ENCODE assay signal across 16 cellular contexts in genomic region chr4:38832624-38833528, GRCh38. TPM values are rescaled to one million over a fixed set of nuclear protein-coding genes. Genes with fewer than 3 reads are reported as not detected.
A peak's percentile ranks its signal among the peaks of the same experiment; 100 is the strongest.
DNase-seq lines count a peak whose midpoint lies in the region; ATAC-seq, FAIRE-seq and TF ChIP-seq lines count a peak whose summit lies in the region.
"Had no signal": no experiment of that assay in that cellular context is flagged by ENCODE, and none has a peak within 500 bp of the region (broad histone marks: within the 10 kb centered on the region; RNA-seq: fewer than 3 reads in every experiment).

No MANE protein-coding gene starts in this region.

- no peak overlapping the region for H3T11ph ChIP-seq in H9 (ENCODE audit: low read length)

- dilution Hi-C loops in keratinocyte (cut with MboI; ENCODE audit: extremely low pct_ligation_motif_present, low sequenced_read_pairs) = no loop called here

- H3K27ac ChIP-seq in H9 (ENCODE audit: insufficient read length, low read depth, low read length) (no peak overlapping the region), keratinocyte (ENCODE audit: control insufficient read depth, insufficient read depth, low read length) (no peak overlapping the region), gastrocnemius medialis (no peak overlapping the region)
- H3K27ac ChIP-seq in effector memory CD4-positive, alpha-beta T cell (ENCODE audit: insufficient read depth, low read length, poor library complexity, severe bottlenecking) = no peak overlapping the region

- H2BK120ac ChIP-seq in H9 (ENCODE audit: low read depth, low read length, poor library complexity, severe bottlenecking) = no peak overlapping the region

- no peak overlapping the region for H3K14ac ChIP-seq in H9 (ENCODE audit: insufficient read depth, low read length)

- H3K27me3 Mint-ChIP-seq in CD14-positive monocyte (ENCODE audit: low read depth in 3 of 3) (peaks cover 0 to 2% (median 0%) of the 10 kb centered on the region in 3 donors), H9 (ENCODE audit: low read depth) (no peaks in the 10 kb centered on the region)
- no peaks in the 10 kb centered on the region for H3K27me3 Mint-ChIP-seq in activated T-helper 17 cell treated with anti-CD3 and anti-CD28 coated beads, Interleukin-2, amount 50 U/mL, for 72 hours
- H3K27me3 Mint-ChIP-seq: naive thymus-derived CD4-positive, alpha-beta T cell had no signal

- H3K4me3 ChIP-seq in keratinocyte (ENCODE audit: control insufficient read depth in 2 of 3, extremely low read depth in 1 of 3, insufficient read depth in 2 of 3, low read depth in 1 of 3, low read length in 3 of 3) (no peak overlapping the region), gastrocnemius medialis (no peak overlapping the region)
- no peak overlapping the region for H3K4me3 ChIP-seq in effector memory CD4-positive, alpha-beta T cell (ENCODE audit: insufficient read depth, low read depth, low read length, poor library complexity, severe bottlenecking)

- H3K56ac ChIP-seq in H9 (ENCODE audit: insufficient read length, low read depth, low read length) = no peak overlapping the region

- H3K4me1 Mint-ChIP-seq in CD14-positive monocyte = peaks cover 23% of the 10 kb centered on the region
- H3K4me1 Mint-ChIP-seq in H9 = no peaks in the 10 kb centered on the region
- H3K4me1 Mint-ChIP-seq in activated T-helper 17 cell treated with anti-CD3 and anti-CD28 coated beads, Interleukin-2, amount 50 U/mL, for 72 hours = peaks cover 8% of the 10 kb centered on the region

- H3K9me3 ChIP-seq in H9 (ENCODE audit: control insufficient read depth, low read depth, low read length) (no peaks in the 10 kb centered on the region), keratinocyte (ENCODE audit: control insufficient read depth, low read depth, low read length) (no peaks in the 10 kb centered on the region), gastrocnemius medialis (no peaks in the 10 kb centered on the region)
- no peaks in the 10 kb centered on the region for H3K9me3 ChIP-seq in effector memory CD4-positive, alpha-beta T cell (ENCODE audit: control insufficient read depth, low read length)

- no peak overlapping the region for H4K91ac ChIP-seq in H9 (ENCODE audit: insufficient read length, low read depth, low read length)

- peak overlapping the region in 1 of 2 donors; percentile 36 for H3K4me3 Mint-ChIP-seq in CD14-positive monocyte
- H3K4me3 Mint-ChIP-seq in H9 = no peak overlapping the region
- H3K4me3 Mint-ChIP-seq in activated T-helper 17 cell treated with anti-CD3 and anti-CD28 coated beads, Interleukin-2, amount 50 U/mL, for 72 hours = no peak overlapping the region
- H3K4me3 Mint-ChIP-seq: naive thymus-derived CD4-positive, alpha-beta T cell had no signal

- no peak for TF ChIP-seq POLR2A in gastrocnemius medialis (IDR thresholded peaks at IDR 0.05)

- FAIRE-seq in keratinocyte (lab: Jason Lieb, UNC) = no peak
- FAIRE-seq: endothelial cell of umbilical vein, H54 had no signal

- H2BK5ac ChIP-seq in H9 (ENCODE audit: insufficient read length, low read length) = no peak overlapping the region

- intact Hi-C loops in CD14-positive monocyte (cut with micrococcal nuclease) = no loop called here
- intact Hi-C loops in gastrocnemius medialis (cut with DNase I; ENCODE audit: low total_unique reads) = no loop called here

- no peak overlapping the region for H3K23ac ChIP-seq in H9 (ENCODE audit: insufficient read length, low read depth, low read length)

- ATAC-seq in activated T-helper 17 cell treated with anti-CD3 and anti-CD28 coated beads, Interleukin-2, amount 50 U/mL, for 72 hours (replicated peaks) = no peak
- ATAC-seq in GM19397 (IDR thresholded peaks at IDR 0.05; ENCODE audit: unreplicated experiment) = no peak
- no peak for ATAC-seq in gastrocnemius medialis
- ATAC-seq: left colon; naive thymus-derived CD4-positive, alpha-beta T cell had no signal

- no peak overlapping the region for H3K4me2 ChIP-seq in H9 (ENCODE audit: insufficient read depth, insufficient read length, low read length)
- H3K4me2 ChIP-seq in keratinocyte (ENCODE audit: control insufficient read depth, extremely low read depth, insufficient read depth, low read depth, low read length) = no peak overlapping the region

- in situ Hi-C loops in gastrocnemius medialis (cut with MboI; ENCODE audit: low sequenced_read_pairs in 4 of 4) = no loop called here

- H3K27ac Mint-ChIP-seq in CD14-positive monocyte (peak overlapping the region in 5 of 7 donors; percentile 41 to 73 (median 58)), H9 (no peak overlapping the region)
- H3K27ac Mint-ChIP-seq in activated T-helper 17 cell treated with anti-CD3 and anti-CD28 coated beads, Interleukin-2, amount 50 U/mL, for 72 hours = peak overlapping the region; percentile 9

- H3K79me2 ChIP-seq in H9 (ENCODE audit: insufficient read depth, low read length) = no peaks in the 10 kb centered on the region
- no peaks in the 10 kb centered on the region for H3K79me2 ChIP-seq in keratinocyte (ENCODE audit: control insufficient read depth, insufficient read depth, low read length)

- H2AK5ac ChIP-seq in H9 (ENCODE audit: insufficient read length, low read length) = no peak overlapping the region

- H3K4ac ChIP-seq in H9 (ENCODE audit: low read depth, low read length) = no peak overlapping the region

- H3K79me1 ChIP-seq in H9 (ENCODE audit: insufficient read depth, low read depth, low read length, poor library complexity, severe bottlenecking) = no peaks in the 10 kb centered on the region

- H3K36me3 ChIP-seq in keratinocyte (ENCODE audit: control insufficient read depth in 2 of 2, extremely low read depth in 1 of 2, insufficient read depth in 2 of 2, low read length in 2 of 2) (no peaks in the 10 kb centered on the region), gastrocnemius medialis (no peaks in the 10 kb centered on the region)
- no peaks in the 10 kb centered on the region for H3K36me3 ChIP-seq in effector memory CD4-positive, alpha-beta T cell (ENCODE audit: control insufficient read depth, insufficient read depth, low read length)

- H3K4me1 ChIP-seq in H9 (ENCODE audit: insufficient read depth, low read length) = no peaks in the 10 kb centered on the region
- peaks cover 5% of the 10 kb centered on the region for H3K4me1 ChIP-seq in keratinocyte (ENCODE audit: control insufficient read depth, extremely low read depth, insufficient read depth, low read length)
- H3K4me1 ChIP-seq in effector memory CD4-positive, alpha-beta T cell (ENCODE audit: control insufficient read depth, insufficient read depth, low read length, poor library complexity, severe bottlenecking) = no peaks in the 10 kb centered on the region
- H3K4me1 ChIP-seq in gastrocnemius medialis = no peaks in the 10 kb centered on the region

- peak; percentile 59 for TF ChIP-seq CTCF in CD14-positive monocyte (IDR thresholded peaks at IDR 0.05)
- peak; percentile 56 for TF ChIP-seq CTCF in H9 (conservative IDR thresholded peaks at IDR 0.05)
- peak; percentile 13 to 39 (median 20) for TF ChIP-seq CTCF in keratinocyte (optimal IDR thresholded peaks at IDR 0.05 in 1 of 3, IDR thresholded peaks at IDR 0.05 in 1 of 3, conservative IDR thresholded peaks at IDR 0.05 in 1 of 3; ENCODE audit: extremely low read depth in 1 of 3, insufficient read depth in 2 of 3, low read length in 3 of 3)
- TF ChIP-seq CTCF in gastrocnemius medialis (IDR thresholded peaks at IDR 0.05 in 4 of 5, conservative IDR thresholded peaks at IDR 0.05 in 1 of 5) = no peak

- no peak overlapping the region for H3K9ac ChIP-seq in H9 (ENCODE audit: extremely low read depth, insufficient read length, low read length)
- H3K9ac ChIP-seq in keratinocyte (ENCODE audit: control insufficient read depth, extremely low read depth, insufficient read depth, low read length) = no peak overlapping the region

- H4K8ac ChIP-seq in H9 (replicated peaks; ENCODE audit: insufficient read length, low read depth, low read length) = no peak overlapping the region

- H2BK12ac ChIP-seq in H9 (ENCODE audit: insufficient read length, low read depth, low read length) = no peak overlapping the region

- no peak overlapping the region for H3K18ac ChIP-seq in H9 (ENCODE audit: insufficient read length, low read depth, low read length)

- H2BK15ac ChIP-seq in H9 (ENCODE audit: low read depth, low read length) = no peak overlapping the region

- H3K27me3 ChIP-seq in H9 (ENCODE audit: insufficient read depth, low read length) = no peaks in the 10 kb centered on the region
- no peaks in the 10 kb centered on the region for H3K27me3 ChIP-seq in keratinocyte (ENCODE audit: control insufficient read depth, extremely low read depth, insufficient read depth, low read length)
- H3K27me3 ChIP-seq in effector memory CD4-positive, alpha-beta T cell (replicated peaks; ENCODE audit: control insufficient read depth, insufficient read depth, low read length, poor library complexity, severe bottlenecking) = no peaks in the 10 kb centered on the region
- no peaks in the 10 kb centered on the region for H3K27me3 ChIP-seq in gastrocnemius medialis

- no peak overlapping the region for H2BK20ac ChIP-seq in H9 (ENCODE audit: low read depth, low read length, poor library complexity, severe bottlenecking)

- DNase-seq in CD14-positive monocyte (ENCODE audit: low spot score) (no peak), H9 (peak; percentile 41), keratinocyte (ENCODE audit: low read depth, low spot score) (no peak), NCI-H187 (lab: John Stamatoyannopoulos, UW) (no peak), gastrocnemius medialis (no peak)
- no peak for DNase-seq in effector memory CD4-positive, alpha-beta T cell
- DNase-seq: left colon; naive thymus-derived CD4-positive, alpha-beta T cell; NCI-H2081; NCI-H774 had no signal

- H3K9me3 Mint-ChIP-seq in CD14-positive monocyte (peaks cover 14 to 36% (median 23%) of the 10 kb centered on the region in 7 donors), H9 (peaks cover 0 to 10% of the 10 kb centered on the region in 2 experiments; a peak in 3 of 5 replicates)
- H3K9me3 Mint-ChIP-seq in activated T-helper 17 cell treated with anti-CD3 and anti-CD28 coated beads, Interleukin-2, amount 50 U/mL, for 72 hours = peaks cover 15% of the 10 kb centered on the region

- no peak overlapping the region for H4K5ac ChIP-seq in H9 (ENCODE audit: insufficient read length, low read depth, low read length)

- H3K23me2 ChIP-seq in H9 (ENCODE audit: insufficient read length, low read depth, low read length, poor library complexity, severe bottlenecking) = no peaks in the 10 kb centered on the region

- H3K36me3 Mint-ChIP-seq in CD14-positive monocyte (peaks cover 50 to 74% of the 10 kb centered on the region in 2 donors), H9 (ENCODE audit: insufficient read depth in 1 of 3, low read depth in 3 of 3) (no peaks in the 10 kb centered on the region; a peak in 2 of 7 replicates)
- H3K36me3 Mint-ChIP-seq in activated T-helper 17 cell treated with anti-CD3 and anti-CD28 coated beads, Interleukin-2, amount 50 U/mL, for 72 hours (ENCODE audit: low read depth) = no peaks in the 10 kb centered on the region

- H2AFZ ChIP-seq in H9 (ENCODE audit: low read length) = no peak overlapping the region
- H2AFZ ChIP-seq in keratinocyte (ENCODE audit: control insufficient read depth, low read length) = no peak overlapping the region

- H4K20me1 ChIP-seq in H9 (ENCODE audit: control insufficient read depth, insufficient read depth, insufficient read length) (no peaks in the 10 kb centered on the region), keratinocyte (ENCODE audit: control insufficient read depth, extremely low read depth, insufficient read depth, low read length) (no peaks in the 10 kb centered on the region)

- no peaks in the 10 kb centered on the region for H3K9me1 ChIP-seq in keratinocyte (ENCODE audit: control insufficient read depth, extremely low read depth, insufficient read depth, low read length)

- WGBS in H9 (ENCODE audit: extremely low coverage, insufficient read length, low lambda C conversion rate) = no CpG with 5 or more reads among the region's 7 CpGs

RNA-seq across cellular contexts. Expression of gene TLR6, which starts 23.7 kb away (rescaled TPM):
- polyA plus RNA-seq in CD14-positive monocyte (10 to 100 TPM in 1 of 2 donors, 1 to 10 TPM in 1; 7.7 to 11.5 TPM), keratinocyte (0.88 to 1.4 TPM (median 1.3 TPM) in 3 replicates)
- total RNA-seq in H9 (2021) (0.07 and 0.11 TPM in 2 replicates), gastrocnemius medialis (under 1 TPM; 0.29 to 0.75 (median 0.48) TPM)
- total RNA-seq in activated T-helper 17 cell treated with anti-CD3 and anti-CD28 coated beads, Interleukin-2, amount 50 U/mL, for 72 hours = 1 to 10 TPM; 2.7 to 3.0 TPM
- 0.16 TPM for polyA plus RNA-seq in keratinocyte (2011; ENCODE audit: low read depth)
- 0.39 and 1.9 TPM in 2 replicates for polyA plus RNA-seq in keratinocyte (2011; cell fraction: cytosol; rRNA removed)
- polyA plus RNA-seq in keratinocyte (2011; cell fraction: nucleus; rRNA removed) = 2.4 and 2.7 TPM in 2 replicates
- 0.51 and 0.70 TPM in 2 replicates for polyA plus RNA-seq in keratinocyte (2012; ENCODE audit: low replicate concordance)
- 0.26 to 3.4 TPM (median 2.5 TPM) in 3 replicates for polyA minus RNA-seq in keratinocyte
- polyA minus RNA-seq in keratinocyte (2011; cell fraction: cytosol; rRNA and poly(A)+ RNA removed) = 0.96 TPM
- 2.5 and 6.0 TPM in 2 replicates for polyA minus RNA-seq in keratinocyte (2011; cell fraction: nucleus; rRNA and poly(A)+ RNA removed)
- polyA plus RNA-seq: naive thymus-derived CD4-positive, alpha-beta T cell had no signal

RNA-seq across cellular contexts. Expression of gene TLR1, which starts 28.3 kb away (rescaled TPM):
- polyA plus RNA-seq in CD14-positive monocyte = 100 to 1,000 TPM in 1 of 2 donors, 10 to 100 TPM in 1; 62.2 to 117 TPM
- total RNA-seq in H9 (2021) = not detected in 2 replicates
- total RNA-seq in activated T-helper 17 cell treated with anti-CD3 and anti-CD28 coated beads, Interleukin-2, amount 50 U/mL, for 72 hours = 1 to 10 TPM; 2.1 to 5.9 TPM
- 0.42 to 1.6 TPM (median 0.73 TPM) in 3 replicates for polyA plus RNA-seq in keratinocyte
- 2.5 TPM for polyA plus RNA-seq in keratinocyte (2011; ENCODE audit: low read depth)
- polyA plus RNA-seq in keratinocyte (2011; cell fraction: cytosol; rRNA removed) = 0.43 and 1.2 TPM in 2 replicates
- polyA plus RNA-seq in keratinocyte (2011; cell fraction: nucleus; rRNA removed) = 3.3 and 3.7 TPM in 2 replicates
- polyA plus RNA-seq in keratinocyte (2012; ENCODE audit: low replicate concordance) = 0.25 and 3.2 TPM in 2 replicates
- polyA minus RNA-seq in keratinocyte = 1.2 to 2.1 TPM (median 1.6 TPM) in 3 replicates
- not detected for polyA minus RNA-seq in keratinocyte (2011; cell fraction: cytosol; rRNA and poly(A)+ RNA removed)
- 5.8 and 11.0 TPM in 2 replicates for polyA minus RNA-seq in keratinocyte (2011; cell fraction: nucleus; rRNA and poly(A)+ RNA removed)
- 1 to 10 TPM in 3 of 4 donors, not detected in 1; 1.3 to 2.4 (median 1.5) TPM for total RNA-seq in gastrocnemius medialis

RNA-seq across cellular contexts. Expression of gene FAM114A1, which starts 34.7 kb away (rescaled TPM):
- polyA plus RNA-seq in CD14-positive monocyte = 1 to 10 TPM; 3.2 to 4.1 TPM
- total RNA-seq in H9 (2021) = 9.9 and 10.3 TPM in 2 replicates
- 1 to 10 TPM in 1 of 2 donors, under 1 TPM in 1; 0.35 to 1.5 TPM for total RNA-seq in activated T-helper 17 cell treated with anti-CD3 and anti-CD28 coated beads, Interleukin-2, amount 50 U/mL, for 72 hours
- 39.8 to 79.4 TPM (median 47.2 TPM) in 3 replicates for polyA plus RNA-seq in keratinocyte
- 17.7 TPM for polyA plus RNA-seq in keratinocyte (2011; ENCODE audit: low read depth)
- polyA plus RNA-seq in keratinocyte (2011; cell fraction: cytosol; rRNA removed) = 41.9 and 46.0 TPM in 2 replicates
- 43.8 and 52.1 TPM in 2 replicates for polyA plus RNA-seq in keratinocyte (2011; cell fraction: nucleus; rRNA removed)
- 10.6 and 56.2 TPM in 2 replicates for polyA plus RNA-seq in keratinocyte (2012; ENCODE audit: low replicate concordance)
- polyA minus RNA-seq in keratinocyte = 53.8 to 82.0 TPM (median 54.3 TPM) in 3 replicates
- 55.2 TPM for polyA minus RNA-seq in keratinocyte (2011; cell fraction: cytosol; rRNA and poly(A)+ RNA removed)
- 43.2 and 72.9 TPM in 2 replicates for polyA minus RNA-seq in keratinocyte (2011; cell fraction: nucleus; rRNA and poly(A)+ RNA removed)
- total RNA-seq in gastrocnemius medialis = 10 to 100 TPM; 23.2 to 47.5 (median 27.4) TPM
- total RNA-seq: activated CD8-positive, alpha-beta memory T cell treated with anti-CD3 and anti-CD28 coated beads for 36 hours had no signal
- polyA plus RNA-seq: naive thymus-derived CD4-positive, alpha-beta T cell had no signal

RNA-seq across cellular contexts. Expression of gene TLR10, which starts 50.1 kb away (rescaled TPM):
- polyA plus RNA-seq in CD14-positive monocyte (1 to 10 TPM; 1.1 to 1.2 TPM), keratinocyte (0.01 to 0.23 TPM (median 0.05 TPM) in 3 replicates)
- total RNA-seq in H9 (2021) (not detected in 2 replicates), gastrocnemius medialis (not detected)
- total RNA-seq in activated T-helper 17 cell treated with anti-CD3 and anti-CD28 coated beads, Interleukin-2, amount 50 U/mL, for 72 hours = under 1 TPM in 1 of 2 donors, not detected in 1; 0.19 TPM
- polyA plus RNA-seq in keratinocyte (2011; ENCODE audit: low read depth) = 1.3 TPM
- polyA plus RNA-seq in keratinocyte (2011; cell fraction: cytosol; rRNA removed) = 0.13 TPM in 1 of 2 replicates, not detected in the other
- polyA plus RNA-seq in keratinocyte (2011; cell fraction: nucleus; rRNA removed) = 0.11 and 0.13 TPM in 2 replicates
- polyA plus RNA-seq in keratinocyte (2012; ENCODE audit: low replicate concordance) = 0.83 TPM in 1 of 2 replicates, not detected in the other
- 0.06 TPM in 1 of 3 replicates, not detected in the others for polyA minus RNA-seq in keratinocyte
- polyA minus RNA-seq in keratinocyte (2011; cell fraction: cytosol; rRNA and poly(A)+ RNA removed) = not detected
- polyA minus RNA-seq in keratinocyte (2011; cell fraction: nucleus; rRNA and poly(A)+ RNA removed) = 0.39 and 0.42 TPM in 2 replicates
- total RNA-seq: activated CD8-positive, alpha-beta memory T cell treated with anti-CD3 and anti-CD28 coated beads for 36 hours; bronchial epithelial cell; endothelial cell of umbilical vein had no signal
- polyA plus RNA-seq: endothelial cell of umbilical vein had no signal

Comparison
In these comparisons a context has a peak if more than half of its experiments do, and no peak if none do; other contexts are left out.
1. H3K27ac Mint-ChIP-seq: peak in CD14-positive monocyte (5 of 7) and activated T-helper 17 cell treated with anti-CD3 and anti-CD28 coated beads, Interleukin-2, amount 50 U/mL, for 72 hours (single experiment); none in H9 (0 of 3).
2. CTCF ChIP-seq: peak in CD14-positive monocyte (single experiment), H9 (single experiment) and keratinocyte (3 of 3); none in gastrocnemius medialis (0 of 5).